ENCODE assay signal across 1 cellular context in genomic region chr9:97598461-97599288, GRCh38.
TF ChIP-seq lines count a peak whose summit lies in the region.

No MANE protein-coding gene starts in this region.

TF ChIP-seq in H1, 55 proteins besides CTCF, POLR2A, EP300 and RAD21 (continued from another document):
- TF ChIP-seq SP1 (IDR thresholded peaks at IDR 0.05; ENCODE audit: low read depth, low read length) (no peak), SP4 (IDR thresholded peaks at IDR 0.05; ENCODE audit: low read length) (no peak), SIN3A (conservative IDR thresholded peaks at IDR 0.05 in 1 of 2, IDR thresholded peaks at IDR 0.05 in 1 of 2; ENCODE audit: low read depth in 1 of 2, low read length in 2 of 2) (no peak), RNF2 (IDR thresholded peaks at IDR 0.05; ENCODE audit: borderline replicate concordance, low read depth, low read length, missing control alignments, poor library complexity, severe bottlenecking) (no peak), ATF2 (IDR thresholded peaks at IDR 0.05; ENCODE audit: low read length) (no peak), E2F6 (IDR thresholded peaks at IDR 0.05) (no peak), CTBP2 (IDR thresholded peaks at IDR 0.05; ENCODE audit: borderline replicate concordance, insufficient read depth, insufficient read length, low read length) (no peak)
